In the genomic region with DNA sequence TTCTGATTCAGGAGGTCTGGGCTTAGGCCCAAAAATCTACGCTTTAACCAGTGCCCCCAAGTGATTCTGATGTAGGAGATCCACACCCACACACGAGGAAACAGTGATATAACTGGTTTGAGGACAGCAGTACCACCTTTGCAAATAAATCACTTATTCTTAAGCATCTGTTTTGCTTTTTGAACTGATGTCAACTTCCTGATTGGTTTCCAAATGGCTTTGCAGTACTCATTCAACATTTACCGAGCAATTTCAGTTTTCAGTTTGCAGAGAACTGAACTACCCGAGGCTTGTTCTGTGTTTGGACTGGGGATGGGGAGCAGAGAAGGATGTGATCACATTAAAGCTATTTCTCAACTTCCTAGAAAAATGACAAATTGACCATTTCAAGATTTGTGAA, we compare ENCODE assay signal across 8 cellular contexts. TPM values are rescaled to one million over a fixed set of nuclear protein-coding genes. Genes with fewer than 3 reads are reported as not detected.
DNase-seq lines count a peak whose midpoint lies in the region; ATAC-seq and TF ChIP-seq lines count a peak whose summit lies in the region.
"Had no signal": no experiment of that assay in that cellular context is flagged by ENCODE, and none has a peak within 500 bp of the region (broad histone marks: within the 10 kb centered on the region; RNA-seq: fewer than 3 reads in every experiment).

No MANE protein-coding gene starts in this region.

- ATAC-seq in GM18907 (IDR thresholded peaks at IDR 0.05; ENCODE audit: unreplicated experiment): peak; percentile 48
- ATAC-seq in HG02938 (IDR thresholded peaks at IDR 0.05; ENCODE audit: unreplicated experiment): peak; percentile 50
- no peak for ATAC-seq in T-helper 17 cell
- ATAC-seq in sciatic nerve: peak; percentile 36

- H3K36me3 Mint-ChIP-seq in T-helper 17 cell (ENCODE audit: low read depth): no peaks in the 10 kb centered on the region

- H3K4me3 Mint-ChIP-seq in T-helper 17 cell: peak overlapping the region; percentile 39

- TF ChIP-seq POLR2A in erythroblast (IDR thresholded peaks at IDR 0.05; ENCODE audit: low read length): no peak

- DNase-seq in T-helper 17 cell (no peak), sciatic nerve (ENCODE audit: low spot score) (no peak), activated gamma-delta T cell treated with Interleukin-2 at 50 U/mL for 16 hours (no peak), erythroblast (lab: John Stamatoyannopoulos, UW) (no peak), COLO829 (ENCODE audit: low spot score) (no peak)
- DNase-seq: T-helper 9 cell had no signal

- peaks cover 13% of the 10 kb centered on the region for H3K4me1 Mint-ChIP-seq in T-helper 17 cell

- H3K27ac Mint-ChIP-seq in T-helper 17 cell: peak overlapping the region; percentile 61

- no peaks in the 10 kb centered on the region for H3K27me3 Mint-ChIP-seq in T-helper 17 cell

- H3K9me3 ChIP-seq in T-helper 17 cell (ENCODE audit: control insufficient read depth, low read length, poor library complexity, severe bottlenecking): no peaks in the 10 kb centered on the region

- intact Hi-C loops in sciatic nerve (cut with DNase I): no loop called here

RNA-seq across cellular contexts. Expression of a gene that starts 1.1 kb away (rescaled TPM):
- total RNA-seq in T-helper 17 cell (10 to 100 TPM; 22.3 to 27.4 TPM), sciatic nerve (35.2 TPM)
